Comparison of ENCODE assay signal across 18 cellular contexts in genomic region chr3:15989419-15989818, GRCh38.
DNase-seq lines count a peak whose midpoint lies in the region; ATAC-seq and TF ChIP-seq lines count a peak whose summit lies in the region.
"Had no signal": no experiment of that assay in that cellular context is flagged by ENCODE, and none has a peak within 500 bp of the region (broad histone marks: within the 10 kb centered on the region; RNA-seq: fewer than 3 reads in every experiment).

No MANE protein-coding gene starts in this region.

- H3K27me3 ChIP-seq in H7 (ENCODE audit: control insufficient read depth, insufficient read depth, low read length): no peaks in the 10 kb centered on the region

- no peaks in the 10 kb centered on the region for H3K27me3 Mint-ChIP-seq in chondrocyte (ENCODE audit: low read depth)
- H3K27me3 Mint-ChIP-seq in neural crest cell (ENCODE audit: low read depth): no peaks in the 10 kb centered on the region
- H3K27me3 Mint-ChIP-seq: T-helper 17 cell had no signal

- no peaks in the 10 kb centered on the region for H3K4me1 Mint-ChIP-seq in chondrocyte (ENCODE audit: low read depth)
- H3K4me1 Mint-ChIP-seq in neural crest cell: no peaks in the 10 kb centered on the region
- H3K4me1 Mint-ChIP-seq: activated CD4-positive, alpha-beta T cell treated with anti-CD3 and anti-CD28 coated beads, Interleukin-2, amount 10 ng/mL, durations not matched to agents 7 days and 5 days; T-helper 17 cell had no signal

- no peaks in the 10 kb centered on the region for H3K36me3 ChIP-seq in H7 (replicated peaks; ENCODE audit: control insufficient read depth, insufficient read depth, low read length)
- H3K36me3 ChIP-seq: thoracic aorta had no signal

- ATAC-seq in HG02973 (IDR thresholded peaks at IDR 0.05; ENCODE audit: unreplicated experiment): no peak
- ATAC-seq: left cardiac atrium; natural killer cell treated with Interleukin-12 subunit alpha and Interleukin-12 subunit beta and Interleukin-15 and Interleukin-18, amount 100 ng/mL, for 72 hours; T-helper 17 cell had no signal

- DNase-seq in GM12864 (ENCODE audit: low read depth) (no peak), Kasumi-1 (lab: John Stamatoyannopoulos, UW) (peak; percentile 26 to 32), chondrocyte (ENCODE audit: low spot score) (no peak), neural crest cell (ENCODE audit: low read depth, low spot score) (no peak), EL (no peak), activated T-cell treated with anti-CD3 and anti-CD28 coated beads for 4 hours (no peak), H7 (no peak)
- DNase-seq: activated CD4-positive, alpha-beta T cell treated with anti-CD3 and anti-CD28 coated beads, Interleukin-2, amount 10 ng/mL, durations not matched to agents 7 days and 5 days; activated effector memory CD4-positive, alpha-beta T cell treated with Interleukin-2 at 50 U/mL for 16 hours; DMS 273 treated with DMSO at 0.1 percent for 48 hours; foreskin melanocyte; left cardiac atrium; NCI-H1694 treated with DMSO at 0.1 percent for 48 hours; small intestine; T-helper 17 cell had no signal

- H3K9me3 Mint-ChIP-seq in chondrocyte (ENCODE audit: low read depth): peaks cover 33% of the 10 kb centered on the region
- peaks cover 27% of the 10 kb centered on the region for H3K9me3 Mint-ChIP-seq in neural crest cell

- H3K4me3 ChIP-seq in GM12864 (ENCODE audit: low read depth, low read length) (no peak overlapping the region), H7 (ENCODE audit: insufficient read depth, low read depth, low read length) (no peak overlapping the region)
- H3K4me3 ChIP-seq: thoracic aorta had no signal

- H3K36me3 Mint-ChIP-seq in chondrocyte (ENCODE audit: low read depth): peaks cover 3% of the 10 kb centered on the region
- peaks cover 24% of the 10 kb centered on the region for H3K36me3 Mint-ChIP-seq in neural crest cell (ENCODE audit: low read depth)

- TF ChIP-seq CTCF in GM12864 (IDR thresholded peaks at IDR 0.05; ENCODE audit: low read depth, low read length, missing control alignments) (peak; percentile 43), chondrocyte (IDR thresholded peaks at IDR 0.05) (peak; percentile 61), neural crest cell (conservative IDR thresholded peaks at IDR 0.05) (peak; percentile 30)

- H3K4me3 Mint-ChIP-seq in chondrocyte (ENCODE audit: unreplicated experiment) (no peak overlapping the region), neural crest cell (no peak overlapping the region)
- H3K4me3 Mint-ChIP-seq: activated CD4-positive, alpha-beta T cell treated with anti-CD3 and anti-CD28 coated beads, Interleukin-2, amount 10 ng/mL, durations not matched to agents 7 days and 5 days; natural killer cell treated with Interleukin-12 subunit alpha and Interleukin-12 subunit beta and Interleukin-15 and Interleukin-18, amount 100 ng/mL, for 72 hours; T-helper 17 cell had no signal

- H3K27ac Mint-ChIP-seq in chondrocyte (ENCODE audit: unreplicated experiment): no peak overlapping the region
- H3K27ac Mint-ChIP-seq in neural crest cell (ENCODE audit: unreplicated experiment): no peak overlapping the region
- H3K27ac Mint-ChIP-seq: activated CD4-positive, alpha-beta T cell treated with anti-CD3 and anti-CD28 coated beads, Interleukin-2, amount 10 ng/mL, durations not matched to agents 7 days and 5 days; natural killer cell treated with Interleukin-12 subunit alpha and Interleukin-12 subunit beta and Interleukin-15 and Interleukin-18, amount 100 ng/mL, for 72 hours; T-helper 17 cell had no signal

Comparison
In these comparisons a context has a peak if more than half of its experiments do, and no peak if none do; other contexts are left out.
1. DNase-seq: peak in Kasumi-1 (2 of 2); none in GM12864 (single experiment), chondrocyte (single experiment), neural crest cell (single experiment), EL (single experiment), activated T-cell treated with anti-CD3 and anti-CD28 coated beads for 4 hours (single experiment) and H7 (single experiment).
2. Peak in every context shown above with its lines, with median percentiles within 50 percentile points of each other: CTCF ChIP-seq.